ENCODE assay signal across 8 cellular contexts in the genomic region with DNA sequence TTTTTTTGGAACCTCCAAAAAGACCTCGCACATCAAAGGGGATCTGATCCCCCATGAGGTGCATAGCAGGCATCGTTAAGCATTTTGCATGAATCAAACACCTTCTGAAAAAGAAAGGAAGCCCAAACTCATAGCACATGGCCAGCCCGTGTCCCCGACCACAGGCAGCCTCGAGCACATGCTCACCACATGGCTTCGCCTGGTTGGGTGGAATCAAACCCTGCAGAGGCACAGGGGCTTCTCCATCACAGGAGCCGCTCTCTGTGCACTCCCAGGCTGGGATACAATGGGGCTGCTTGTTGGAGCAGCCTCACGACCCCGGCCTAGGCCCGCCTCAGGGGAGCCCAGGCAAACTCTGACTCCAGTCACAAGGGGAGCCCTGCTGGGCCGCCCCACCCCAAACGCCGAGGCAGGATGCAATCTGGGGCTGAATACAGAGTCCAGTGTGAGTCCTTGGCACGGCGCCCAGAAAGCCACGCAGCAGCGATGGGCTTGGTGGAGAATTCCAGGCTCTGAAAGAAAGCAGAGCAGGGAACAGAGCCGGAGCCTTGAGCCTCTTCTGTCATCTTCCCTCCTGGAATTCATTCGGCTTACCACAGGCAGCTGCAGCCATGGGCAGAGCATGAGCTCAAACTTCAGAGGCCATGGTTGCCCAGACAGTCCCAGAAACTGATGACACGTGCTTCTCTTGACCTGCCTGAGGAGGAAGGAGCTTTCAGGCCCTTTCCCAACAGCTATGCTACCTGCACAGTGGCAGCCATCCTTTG.
DNase-seq lines count a peak whose midpoint lies in the region; ATAC-seq and TF ChIP-seq lines count a peak whose summit lies in the region.

No MANE protein-coding gene starts in this region.

- H3K27me3 Mint-ChIP-seq in CD14-positive monocyte (ENCODE audit: low read depth in 3 of 3), result peaks cover 0 to 4% (median 2%) of the 10 kb centered on the region in 3 donors

- TF ChIP-seq CTCF in CD14-positive monocyte (IDR thresholded peaks at IDR 0.05) (no peak), omental fat pad (IDR thresholded peaks at IDR 0.05) (no peak)

- ATAC-seq in omental fat pad (ENCODE audit: low FRiP score), result peak; percentile 48
- no peak for ATAC-seq in HG02642 (IDR thresholded peaks at IDR 0.05; ENCODE audit: poor library complexity, unreplicated experiment)

- peaks cover 21% of the 10 kb centered on the region for H3K4me1 Mint-ChIP-seq in CD14-positive monocyte

- DNase-seq in CD14-positive monocyte (ENCODE audit: low spot score), result no peak
- peak; percentile 94 for DNase-seq in RPMI7951 (ENCODE audit: low read depth)
- DNase-seq in foreskin melanocyte, result peak; percentile 99
- DNase-seq in omental fat pad (ENCODE audit: low spot score), result peak; percentile 75
- no peak for DNase-seq in activated CD4-positive, alpha-beta T cell treated with anti-CD3 and anti-CD28 coated beads, Interleukin-2, amount 50 U/mL, for 4 hours
- no peak for DNase-seq in NCI-H2107 (lab: John Stamatoyannopoulos, UW)
- no peak for DNase-seq in stimulated activated CD4-positive, alpha-beta T cell treated with anti-CD3 and anti-CD28 coated beads, Interleukin-2, amount 100 ng/mL, for 24 hours

- peaks cover 8 to 15% (median 10%) of the 10 kb centered on the region in 7 donors for H3K9me3 Mint-ChIP-seq in CD14-positive monocyte

- peaks cover 5% of the 10 kb centered on the region in 2 donors for H3K36me3 Mint-ChIP-seq in CD14-positive monocyte

- intact Hi-C loops in CD14-positive monocyte (cut with micrococcal nuclease), result no loop called here

- peak overlapping the region in 4 of 7 donors; percentile 35 to 65 (median 50) for H3K27ac Mint-ChIP-seq in CD14-positive monocyte

- H3K4me3 Mint-ChIP-seq in CD14-positive monocyte, result no peak overlapping the region

Comparison
In these comparisons a context has a peak if more than half of its experiments do, and no peak if none do; other contexts are left out.
1. DNase-seq: peak in RPMI7951 (single experiment), foreskin melanocyte (single experiment) and omental fat pad (single experiment); none in CD14-positive monocyte (single experiment), activated CD4-positive, alpha-beta T cell treated with anti-CD3 and anti-CD28 coated beads, Interleukin-2, amount 50 U/mL, for 4 hours (0 of 2), NCI-H2107 (single experiment) and stimulated activated CD4-positive, alpha-beta T cell treated with anti-CD3 and anti-CD28 coated beads, Interleukin-2, amount 100 ng/mL, for 24 hours (0 of 2).